In the genomic region with DNA sequence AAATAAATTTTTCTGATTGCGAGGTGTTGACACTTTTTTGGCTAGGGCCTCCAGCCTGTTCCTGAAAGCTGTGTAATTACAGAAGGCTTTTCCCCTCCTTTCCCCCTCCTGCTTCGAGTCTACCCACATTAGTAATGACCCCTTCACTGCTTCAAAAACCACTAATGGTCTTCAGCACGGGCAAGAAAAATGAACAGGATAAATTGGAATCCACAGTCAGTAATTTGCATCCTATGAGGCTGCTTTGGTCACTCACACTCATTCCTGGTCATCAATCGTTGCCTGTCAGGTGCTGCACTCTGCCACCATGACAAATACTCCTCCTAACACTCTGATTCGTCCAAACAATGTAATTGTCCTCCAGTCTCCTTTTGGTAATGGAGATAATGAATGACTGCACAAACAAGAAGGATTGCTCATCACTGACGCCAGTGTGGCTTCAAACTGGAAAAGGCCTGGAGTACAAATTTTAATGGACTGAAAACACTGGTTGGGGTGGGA, we compare ENCODE assay signal across 13 cellular contexts.
DNase-seq lines count a peak whose midpoint lies in the region; ATAC-seq and TF ChIP-seq lines count a peak whose summit lies in the region.
"Had no signal": no experiment of that assay in that cellular context is flagged by ENCODE, and none has a peak within 500 bp of the region (broad histone marks: within the 10 kb centered on the region; RNA-seq: fewer than 3 reads in every experiment).

No MANE protein-coding gene starts in this region.

- POLR2A ChIA-PET in PC-3 (lab: Charles Lee; ENCODE audit: unreplicated experiment) = no interaction called here

- H3K27ac Mint-ChIP-seq in stimulated activated memory B cell treated with anti-CD40 and anti-IgM and Interleukin-4, amounts not matched to agents 10 μg/mL and 1 μg/mL and 100 μg/mL, for 72 hours = no peak overlapping the region
- H3K27ac Mint-ChIP-seq: naive thymus-derived CD8-positive, alpha-beta T cell had no signal

- no TSS peak for BruUV-seq in PC-3 (replicated peaks; lab: Mats Ljungman, UMichigan)

- no peak overlapping the region for H3K27ac ChIP-seq in PC-3 (ENCODE audit: low read length)
- H3K27ac ChIP-seq: 22Rv1 had no signal

- H3K36me3 ChIP-seq in PC-3 (ENCODE audit: low read depth, low read length) = no peaks in the 10 kb centered on the region

- no peak overlapping the region for H3K9ac ChIP-seq in PC-3 (ENCODE audit: low read length)

- no peak overlapping the region for H2AFZ ChIP-seq in PC-3 (ENCODE audit: low read length)

- no peaks in the 10 kb centered on the region for H3K9me3 Mint-ChIP-seq in stimulated activated memory B cell treated with anti-CD40 and anti-IgM and Interleukin-4, amounts not matched to agents 10 μg/mL and 1 μg/mL and 100 μg/mL, for 72 hours

- H3K79me2 ChIP-seq in PC-3 (ENCODE audit: low read length) = no peaks in the 10 kb centered on the region

- no peaks in the 10 kb centered on the region for H3F3A ChIP-seq in PC-3 (ENCODE audit: low read length, unreplicated experiment)

- no peaks in the 10 kb centered on the region for H3K27me3 Mint-ChIP-seq in stimulated activated memory B cell treated with anti-CD40 and anti-IgM and Interleukin-4, amounts not matched to agents 10 μg/mL and 1 μg/mL and 100 μg/mL, for 72 hours

- no peaks in the 10 kb centered on the region for H3K27me3 ChIP-seq in PC-3 (ENCODE audit: low read length)

- TF ChIP-seq CTCF in PC-3 (conservative IDR thresholded peaks at IDR 0.05; ENCODE audit: low read depth, low read length) = no peak
- no peak for TF ChIP-seq CTCF in fibroblast of pulmonary artery (IDR thresholded peaks at IDR 0.05; ENCODE audit: low read length, missing control alignments)

- no peaks in the 10 kb centered on the region for H3K9me3 ChIP-seq in PC-3 (ENCODE audit: low read length)

- no peaks in the 10 kb centered on the region for H3K4me1 Mint-ChIP-seq in stimulated activated memory B cell treated with anti-CD40 and anti-IgM and Interleukin-4, amounts not matched to agents 10 μg/mL and 1 μg/mL and 100 μg/mL, for 72 hours
- H3K4me1 Mint-ChIP-seq: naive thymus-derived CD8-positive, alpha-beta T cell had no signal

- no peak overlapping the region for H3K4me3 Mint-ChIP-seq in stimulated activated memory B cell treated with anti-CD40 and anti-IgM and Interleukin-4, amounts not matched to agents 10 μg/mL and 1 μg/mL and 100 μg/mL, for 72 hours
- H3K4me3 Mint-ChIP-seq: naive thymus-derived CD8-positive, alpha-beta T cell had no signal

- DNase-seq in DMS53 (lab: John Stamatoyannopoulos, UW) (peak; percentile 22), DMS53 treated with DMSO at 0.1 percent for 48 hours (lab: John Stamatoyannopoulos, UW; ENCODE audit: unreplicated experiment) (no peak), PC-3 (peak; percentile 61), fibroblast of pulmonary artery (ENCODE audit: low read depth) (peak; percentile 75), activated gamma-delta T cell treated with Interleukin-2 at 50 U/mL for 16 hours (no peak)
- DNase-seq in NK-92 treated with Interleukin-12 subunit alpha and Interleukin-12 subunit beta, amount 100 ng/mL, for 24 hours (lab: John Stamatoyannopoulos, UW) = no peak
- DNase-seq: anterior cingulate cortex; head of caudate nucleus; naive thymus-derived CD8-positive, alpha-beta T cell; NCI-H1048 had no signal

- H3K9me2 ChIP-seq in PC-3 (replicated peaks; ENCODE audit: low read length) = no peaks in the 10 kb centered on the region

- no peaks in the 10 kb centered on the region for H3K36me3 Mint-ChIP-seq in stimulated activated memory B cell treated with anti-CD40 and anti-IgM and Interleukin-4, amounts not matched to agents 10 μg/mL and 1 μg/mL and 100 μg/mL, for 72 hours
- H3K36me3 Mint-ChIP-seq: naive thymus-derived CD8-positive, alpha-beta T cell had no signal

- intact Hi-C loops in PC-3 (cut with micrococcal nuclease) = no loop called here

- no peak overlapping the region for H3K4me2 ChIP-seq in PC-3 (ENCODE audit: low read length)

- no peaks in the 10 kb centered on the region; the same call in 1 of the 2 replicates for H3K4me1 ChIP-seq in PC-3 (ENCODE audit: insufficient read depth, low read length)

- ATAC-seq in PC-3 = peak; percentile 38; the same call in 1 of the 2 replicates
- peak; percentile 39 for ATAC-seq in stimulated activated memory B cell treated with anti-CD40 and anti-IgM and Interleukin-4, amounts not matched to agents 10 μg/mL and 1 μg/mL and 100 μg/mL, for 72 hours
- no peak for ATAC-seq in HG03097 (IDR thresholded peaks at IDR 0.05; ENCODE audit: low FRiP score, unreplicated experiment)
- ATAC-seq: naive thymus-derived CD8-positive, alpha-beta T cell had no signal

- CTCF ChIA-PET in PC-3 (lab: Charles Lee) = no interaction called here

- H3K4me3 ChIP-seq in PC-3 (ENCODE audit: low read length) (no peak overlapping the region), fibroblast of pulmonary artery (replicated peaks; ENCODE audit: low read depth, low read length) (no peak overlapping the region)

- H4K20me1 ChIP-seq in PC-3 (ENCODE audit: low read length) = no peaks in the 10 kb centered on the region

Comparison
In these comparisons a context has a peak if more than half of its experiments do, and no peak if none do; other contexts are left out.
1. DNase-seq: peak in DMS53 (single experiment), PC-3 (single experiment) and fibroblast of pulmonary artery (single experiment); none in DMS53 treated with DMSO at 0.1 percent for 48 hours (single experiment), activated gamma-delta T cell treated with Interleukin-2 at 50 U/mL for 16 hours (single experiment) and NK-92 treated with Interleukin-12 subunit alpha and Interleukin-12 subunit beta, amount 100 ng/mL, for 24 hours (single experiment).